Comparison of ENCODE assay signal across 28 cellular contexts in the genomic region with DNA sequence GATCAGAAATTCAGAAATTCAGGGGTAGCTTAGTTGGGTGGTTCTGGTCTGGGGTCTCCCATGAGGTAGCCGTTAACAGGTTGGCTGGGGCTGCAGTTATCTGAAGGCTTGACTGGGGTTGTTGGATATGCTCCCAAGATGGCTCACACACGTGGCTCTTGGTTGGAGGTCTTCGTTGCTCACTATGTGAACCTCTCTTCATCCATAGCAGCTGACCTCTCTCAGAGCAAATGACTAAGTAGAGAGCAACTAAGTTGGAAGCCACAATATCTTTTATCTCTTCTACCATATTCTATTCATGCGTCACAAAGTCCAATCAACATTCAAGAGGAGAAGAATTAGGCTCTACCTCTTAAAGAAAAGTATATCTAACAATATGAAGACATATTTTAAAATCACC. TPM values are rescaled to one million over a fixed set of nuclear protein-coding genes. Genes with fewer than 3 reads are reported as not detected.
DNase-seq lines count a peak whose midpoint lies in the region; ATAC-seq and TF ChIP-seq lines count a peak whose summit lies in the region.
"Had no signal": no experiment of that assay in that cellular context is flagged by ENCODE, and none has a peak within 500 bp of the region (broad histone marks: within the 10 kb centered on the region; RNA-seq: fewer than 3 reads in every experiment).

No MANE protein-coding gene starts in this region.

- H2AFZ ChIP-seq in GM23248, result no peak overlapping the region
- no peak overlapping the region for H2AFZ ChIP-seq in PC-3 (ENCODE audit: low read length)

- 59 to 66% methylated on average over 4 of the region's 4 CpGs for WGBS in GM23248 (ENCODE audit: low coverage in 1 of 2, low lambda C conversion rate in 2 of 2, missing lambda C conversion rate in 2 of 2), 2 experiments

- H3K9ac ChIP-seq in GM23248 (no peak overlapping the region), PC-3 (ENCODE audit: low read length) (no peak overlapping the region)

- DNase-seq in GM23248 (peak; percentile 48), PC-3 (peak; percentile 4), cardiac fibroblast (ENCODE audit: low read depth in 2 of 2) (peak; percentile 54 to 84), non-pigmented ciliary epithelial cell (ENCODE audit: low read depth) (peak; percentile 77), dermis blood vessel endothelial cell (no peak), DMS153 (lab: John Stamatoyannopoulos, UW) (no peak), KBM-7 (no peak)
- DNase-seq: activated effector memory CD4-positive, alpha-beta T cell treated with Interleukin-2 at 50 U/mL for 16 hours; Calu3; effector CD8-positive, alpha-beta T cell; foreskin keratinocyte; heart right ventricle; mesendoderm; NCI-H1092; NCI-H187 treated with DMSO at 0.1 percent for 48 hours; NCI-H2171 treated with DMSO at 0.1 percent for 48 hours; NCI-H524 treated with DMSO at 0.1 percent for 48 hours; NK-92 treated with Interleukin-12 subunit alpha and Interleukin-12 subunit beta, amount 100 ng/mL, for 24 hours; Peyer's patch; right lobe of liver; stimulated activated CD4-positive, alpha-beta T cell treated with anti-CD3 and anti-CD28 coated beads, Interleukin-4, amount 100 ng/mL, for 24 hours; T-helper 1 cell had no signal

- TF ChIP-seq CTCF in PC-3 (conservative IDR thresholded peaks at IDR 0.05; ENCODE audit: low read depth, low read length) (no peak), cardiac fibroblast (IDR thresholded peaks at IDR 0.05; ENCODE audit: low read depth, low read length) (no peak)

- in situ Hi-C loops in GM23248 (cut with MboI) (no loop called here), KBM-7 (cut with MboI; ENCODE audit: low pct_unique_long_range_greater_than_20kb, low sequenced_read_pairs) (no loop called here)

- H3K9me3 ChIP-seq in GM23248 (ENCODE audit: low read depth) (no peaks in the 10 kb centered on the region), PC-3 (ENCODE audit: low read length) (no peaks in the 10 kb centered on the region)
- H3K9me3 ChIP-seq: Peyer's patch, right lobe of liver, suprapubic skin had no signal

- peaks cover 21% of the 10 kb centered on the region for H3K4me1 ChIP-seq in GM23248 (ENCODE audit: insufficient read depth)
- no peaks in the 10 kb centered on the region for H3K4me1 ChIP-seq in PC-3 (ENCODE audit: insufficient read depth, low read length)
- H3K4me1 ChIP-seq: foreskin keratinocyte, suprapubic skin had no signal

- ATAC-seq in PC-3, result no peak
- ATAC-seq: activated CD4-positive, CD25-positive, alpha-beta regulatory T cell treated with anti-CD3 and anti-CD28 coated beads, Interleukin-2, amount 50 U/mL, for 24 hours; foreskin keratinocyte; heart right ventricle; right lobe of liver; stimulated activated effector memory CD8-positive, alpha-beta T cell treated with anti-CD3 and anti-CD28 coated beads, Interleukin-12 subunit alpha, Interleukin-12 subunit beta, amount 100 ng/mL, for 72 hours had no signal

- POLR2A ChIA-PET in PC-3 (lab: Charles Lee; ENCODE audit: unreplicated experiment), result no interaction called here

- no peaks in the 10 kb centered on the region for H3K36me3 ChIP-seq in GM23248 (ENCODE audit: low read depth)
- no peaks in the 10 kb centered on the region for H3K36me3 ChIP-seq in PC-3 (ENCODE audit: low read depth, low read length)
- H3K36me3 ChIP-seq: heart right ventricle, Peyer's patch, right lobe of liver, SJSA1, suprapubic skin had no signal

- CTCF ChIA-PET in PC-3 (lab: Charles Lee), result no interaction called here

- no peaks in the 10 kb centered on the region for H3K27me3 ChIP-seq in GM23248 (replicated peaks; ENCODE audit: insufficient read depth)
- no peaks in the 10 kb centered on the region for H3K27me3 ChIP-seq in PC-3 (ENCODE audit: low read length)
- H3K27me3 ChIP-seq: foreskin keratinocyte, heart right ventricle, Peyer's patch, right lobe of liver, SJSA1, suprapubic skin had no signal

- no peak overlapping the region for H3K4me2 ChIP-seq in GM23248 (ENCODE audit: unreplicated experiment)
- no peak overlapping the region for H3K4me2 ChIP-seq in PC-3 (ENCODE audit: low read length)

- H3K79me2 ChIP-seq in GM23248 (ENCODE audit: insufficient read depth) (peaks cover 57% of the 10 kb centered on the region), PC-3 (ENCODE audit: low read length) (peaks cover 8% of the 10 kb centered on the region; the same call in 1 of the 2 replicates)

- H3K4me3 ChIP-seq in GM23248, result no peak overlapping the region
- H3K4me3 ChIP-seq in PC-3 (ENCODE audit: low read length), result no peak overlapping the region
- no peak overlapping the region for H3K4me3 ChIP-seq in cardiac fibroblast (replicated peaks in 1 of 2; ENCODE audit: low read depth in 2 of 2, low read length in 2 of 2)
- H3K4me3 ChIP-seq: heart right ventricle, Peyer's patch, right lobe of liver, SJSA1, suprapubic skin had no signal

- H3K9me2 ChIP-seq in GM23248 (ENCODE audit: insufficient read depth) (no peaks in the 10 kb centered on the region), PC-3 (replicated peaks; ENCODE audit: low read length) (no peaks in the 10 kb centered on the region)

- H3K27ac ChIP-seq in GM23248 (no peak overlapping the region), PC-3 (ENCODE audit: low read length) (no peak overlapping the region)
- H3K27ac ChIP-seq: C4-2B, epithelial cell of prostate, foreskin keratinocyte, heart right ventricle, Peyer's patch, right lobe of liver, SJSA1, suprapubic skin had no signal

- H3F3A ChIP-seq in GM23248 (ENCODE audit: insufficient read depth) (peaks cover 7% of the 10 kb centered on the region; the same call in 1 of the 2 replicates), PC-3 (ENCODE audit: low read length, unreplicated experiment) (no peaks in the 10 kb centered on the region)

- intact Hi-C loops in PC-3 (cut with micrococcal nuclease), result no loop called here

- no peaks in the 10 kb centered on the region for H4K20me1 ChIP-seq in GM23248 (ENCODE audit: insufficient read depth)
- H4K20me1 ChIP-seq in PC-3 (ENCODE audit: low read length), result no peaks in the 10 kb centered on the region

- BruUV-seq in PC-3 (replicated peaks; lab: Mats Ljungman, UMichigan), result no TSS peak

RNA-seq across cellular contexts. Expression of a gene that starts 38.7 kb away (rescaled TPM):
- total RNA-seq in GM23248 (2014; rRNA removed; shearing (Covaris generic)), result 18.5 and 21.0 TPM in 2 replicates
- polyA plus RNA-seq in GM23248 (2016; fragmentation: Nextera tagmentation; extraction: Ambion mirVana), result 26.8 and 30.0 TPM in 2 replicates
- total RNA-seq in PC-3 (2014; rRNA removed) (19.8 and 34.9 TPM in 2 replicates), dermis blood vessel endothelial cell (6.6 and 9.5 TPM in 2 replicates)

Comparison
In these comparisons a context has a peak if more than half of its experiments do, and no peak if none do; other contexts are left out.
1. DNase-seq: peak in GM23248 (single experiment), PC-3 (single experiment), cardiac fibroblast (2 of 2) and non-pigmented ciliary epithelial cell (single experiment); none in dermis blood vessel endothelial cell (single experiment), DMS153 (single experiment) and KBM-7 (single experiment).